In genomic region chrX:45401923-45402322, GRCh38 we compare ENCODE assay signal across 19 cellular contexts.
"Had no signal": no experiment of that assay in that cellular context is flagged by ENCODE, and none has a peak within 500 bp of the region (broad histone marks: within the 10 kb centered on the region; RNA-seq: fewer than 3 reads in every experiment).

No MANE protein-coding gene starts in this region.

- H3K36me3 Mint-ChIP-seq: naive thymus-derived CD8-positive, alpha-beta T cell; neural progenitor cell had no signal

- H3K9ac ChIP-seq: neural progenitor cell had no signal

- DNase-seq: colonic mucosa; dermis blood vessel endothelial cell; foreskin melanocyte; heart left ventricle; hypothalamus; kidney glomerular epithelial cell; mucosa of descending colon; naive thymus-derived CD8-positive, alpha-beta T cell; pancreas; right cardiac atrium; small intestine; stimulated activated CD4-positive, alpha-beta T cell treated with anti-CD3 and anti-CD28 coated beads, Interleukin-2, amount 100 ng/mL, for 48 hours; stimulated activated naive CD4-positive, alpha-beta T cell treated with Interleukin-2 at 50 U/mL for 16 hours; thyroid gland; upper lobe of left lung; uterus had no signal

- ATAC-seq: heart left ventricle; mucosa of descending colon; naive thymus-derived CD8-positive, alpha-beta T cell; pancreas; right cardiac atrium had no signal

- H3K27me3 Mint-ChIP-seq: progenitor cell of endocrine pancreas had no signal

- H3K4me1 ChIP-seq: colonic mucosa, heart left ventricle, pancreas, thyroid gland, upper lobe of left lung, uterus had no signal

- H3K36me3 ChIP-seq: colonic mucosa, heart left ventricle, neural progenitor cell, pancreas, thyroid gland, upper lobe of left lung, uterus had no signal

- H3K9me3 ChIP-seq: colonic mucosa, mucosa of descending colon, pancreas, thyroid gland, uterus had no signal

- H3K27me3 ChIP-seq: colonic mucosa, heart left ventricle, neural progenitor cell, thyroid gland, upper lobe of left lung, uterus had no signal

- H3K27ac ChIP-seq: colonic mucosa, heart left ventricle, neural progenitor cell, pancreas, thyroid gland, upper lobe of left lung had no signal

- H3K4me3 ChIP-seq: colonic mucosa, heart left ventricle, mucosa of descending colon, neural progenitor cell, pancreas, thyroid gland, upper lobe of left lung, uterus had no signal

- H3K4me3 Mint-ChIP-seq: naive thymus-derived CD8-positive, alpha-beta T cell; neural progenitor cell had no signal

- H2AFZ ChIP-seq: neural progenitor cell had no signal

- FAIRE-seq: islet of Langerhans, pancreas, small intestine had no signal

- H3K27ac Mint-ChIP-seq: naive thymus-derived CD8-positive, alpha-beta T cell; neural progenitor cell had no signal
